7 cellular contexts compared by ENCODE assay signal in the genomic region with DNA sequence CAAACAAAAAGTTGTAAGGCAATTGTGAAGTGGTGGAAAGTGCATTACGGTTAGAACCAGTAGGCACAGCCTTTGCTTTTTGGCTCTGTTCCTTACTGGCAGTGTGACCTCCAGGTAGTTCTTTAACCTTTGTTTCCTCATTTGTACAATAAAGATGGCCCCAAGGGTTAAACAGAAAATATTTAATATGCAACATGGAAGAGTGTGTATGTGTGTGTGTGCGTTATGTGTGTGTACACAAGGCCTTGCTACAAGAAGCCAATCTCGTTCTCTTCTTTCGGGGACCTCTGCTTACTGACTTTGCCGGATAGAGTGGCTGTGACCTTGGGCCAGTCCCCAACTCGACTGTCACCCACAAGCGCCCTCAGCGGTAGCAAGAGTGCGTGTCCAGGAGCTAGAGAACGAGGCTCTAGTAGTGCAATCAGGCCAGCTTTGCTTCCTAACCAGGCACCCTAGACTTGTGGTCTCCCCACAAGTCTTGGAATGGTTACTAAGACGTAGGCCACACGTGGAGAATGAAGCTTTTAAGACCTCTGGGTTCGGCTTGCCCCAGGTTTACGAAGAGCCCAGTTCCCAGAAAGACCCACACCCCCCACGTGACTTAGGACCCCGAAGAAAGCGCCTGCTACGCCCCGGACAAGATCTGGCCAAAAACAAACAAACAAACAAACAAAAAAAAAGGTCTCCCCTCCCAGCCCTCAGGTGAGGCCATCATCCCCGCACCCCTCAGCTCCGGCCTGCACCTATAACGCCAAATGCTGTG. TPM values are rescaled to one million over a fixed set of nuclear protein-coding genes. Genes with fewer than 3 reads are reported as not detected.
DNase-seq lines count a peak whose midpoint lies in the region; ATAC-seq and TF ChIP-seq lines count a peak whose summit lies in the region.

No MANE protein-coding gene starts in this region.

- ATAC-seq in HG03095 (IDR thresholded peaks at IDR 0.05; ENCODE audit: unreplicated experiment) (peak; percentile 29), heart left ventricle (peak; percentile 29 to 48 (median 40))

- H3K27me3 ChIP-seq in heart left ventricle (no peaks in the 10 kb centered on the region), prostate gland (replicated peaks; ENCODE audit: insufficient read depth) (no peaks in the 10 kb centered on the region)

- H3K27ac Mint-ChIP-seq in activated naive CD4-positive, alpha-beta T cell treated with anti-CD3 and anti-CD28 coated beads, Interleukin-2, amount 50 U/mL, for 24 hours = peak overlapping the region; percentile 95

- peaks cover 0 to 18% (median 10%) of the 10 kb centered on the region in 9 donors for H3K36me3 ChIP-seq in heart left ventricle
- no peaks in the 10 kb centered on the region for H3K36me3 ChIP-seq in prostate gland

- intact Hi-C loops in heart left ventricle (cut with DNase I) = loop anchor here in 2 of 10 donors (5.0 to 10.0 kb wide), 2 partner anchors 52 to 59 kb away; partner anchors contain the start of gene SNX22 (in 1 of the 2)
- intact Hi-C loops in prostate gland (cut with DNase I) = no loop called here

- DNase-seq in OCI-M1 (lab: John Stamatoyannopoulos, UW) (peak; percentile 79), heart left ventricle (peak; percentile 43 to 74 (median 67)), prostate gland (ENCODE audit: low spot score) (peak; percentile 34), NCI-H187 treated with DMSO at 0.1 percent for 48 hours (lab: John Stamatoyannopoulos, UW) (no peak)

- H3K4me1 ChIP-seq in heart left ventricle (peaks cover 4 to 81% (median 51%) of the 10 kb centered on the region in 12 donors), prostate gland (replicated peaks) (peaks cover 4% of the 10 kb centered on the region)

- H3K27me3 Mint-ChIP-seq in activated naive CD4-positive, alpha-beta T cell treated with anti-CD3 and anti-CD28 coated beads, Interleukin-2, amount 50 U/mL, for 24 hours = no peaks in the 10 kb centered on the region

- peaks cover 63% of the 10 kb centered on the region for H3K4me1 Mint-ChIP-seq in activated naive CD4-positive, alpha-beta T cell treated with anti-CD3 and anti-CD28 coated beads, Interleukin-2, amount 50 U/mL, for 24 hours

- peak overlapping the region; percentile 97 for H3K4me3 Mint-ChIP-seq in activated naive CD4-positive, alpha-beta T cell treated with anti-CD3 and anti-CD28 coated beads, Interleukin-2, amount 50 U/mL, for 24 hours

- no peaks in the 10 kb centered on the region for H3K9me3 Mint-ChIP-seq in activated naive CD4-positive, alpha-beta T cell treated with anti-CD3 and anti-CD28 coated beads, Interleukin-2, amount 50 U/mL, for 24 hours

- peak overlapping the region; percentile 62 to 88 (median 80) for H3K4me3 ChIP-seq in heart left ventricle
- peak overlapping the region; percentile 59 to 61 for H3K4me3 ChIP-seq in prostate gland

- 4 to 6% (median 5%) methylated on average over 22 of the region's 22 CpGs for WGBS in heart left ventricle, 4 donors
- WGBS in prostate gland = 2% methylated on average over 22 of the region's 22 CpGs

- H3K36me3 Mint-ChIP-seq in activated naive CD4-positive, alpha-beta T cell treated with anti-CD3 and anti-CD28 coated beads, Interleukin-2, amount 50 U/mL, for 24 hours = peaks cover 4% of the 10 kb centered on the region

- H3K9me3 ChIP-seq in heart left ventricle = no peaks in the 10 kb centered on the region
- no peaks in the 10 kb centered on the region for H3K9me3 ChIP-seq in prostate gland

- H3K27ac ChIP-seq in heart left ventricle (peak overlapping the region; percentile 80 to 97 (median 88)), prostate gland (peak overlapping the region; percentile 87 to 90)

- TF ChIP-seq CTCF in GM12874 (IDR thresholded peaks at IDR 0.05; ENCODE audit: insufficient read depth, low read depth, low read length) (peak; percentile 35; the same call in 1 of the 2 replicates), heart left ventricle (IDR thresholded peaks at IDR 0.05) (peak in 1 of 12 donors; percentile 19), prostate gland (IDR thresholded peaks at IDR 0.05) (no peak)

- TF ChIP-seq POLR2A in heart left ventricle (IDR thresholded peaks at IDR 0.05) (no peak), prostate gland (IDR thresholded peaks at IDR 0.05) (no peak)

RNA-seq across cellular contexts. Expression of gene CIAO2A, which starts 0.6 kb away (rescaled TPM):
- total RNA-seq in heart left ventricle (10 to 100 TPM; 41.6 to 79.5 (median 55.4) TPM), prostate gland (100 to 1,000 TPM in 1 of 2 donors, 10 to 100 TPM in 1; 47.2 to 133 TPM)
- 100 to 1,000 TPM; 111 to 114 TPM for polyA plus RNA-seq in heart left ventricle

RNA-seq across cellular contexts. Expression of gene SNX1, which starts 2.7 kb away (rescaled TPM):
- 100 to 1,000 TPM in 3 of 9 donors, 10 to 100 TPM in 6; 38.7 to 117 (median 87.2) TPM for total RNA-seq in heart left ventricle
- 10 to 100 TPM; 41.4 to 70.0 TPM for polyA plus RNA-seq in heart left ventricle
- total RNA-seq in prostate gland = 100 to 1,000 TPM; 109 to 110 TPM

RNA-seq across cellular contexts. Expression of gene DAPK2, which starts 46.8 kb away (rescaled TPM):
- total RNA-seq in heart left ventricle (10 to 100 TPM; 20.4 to 56.2 (median 26.4) TPM), prostate gland (10 to 100 TPM; 13.8 to 40.4 TPM)
- 10 to 100 TPM; 24.6 to 30.9 TPM for polyA plus RNA-seq in heart left ventricle

RNA-seq across cellular contexts. Expression of gene SNX22, which starts 58.5 kb away (rescaled TPM):
- 1 to 10 TPM in 7 of 9 donors, under 1 TPM in 2; 0.71 to 4.7 (median 1.8) TPM for total RNA-seq in heart left ventricle
- polyA plus RNA-seq in heart left ventricle = 1 to 10 TPM; 1.9 to 6.7 TPM
- 10 to 100 TPM; 12.2 to 15.9 TPM for total RNA-seq in prostate gland
